20 cellular contexts compared by ENCODE assay signal in genomic region chr4:147834480-147834879, GRCh38.
DNase-seq lines count a peak whose midpoint lies in the region; ATAC-seq and TF ChIP-seq lines count a peak whose summit lies in the region.
"Had no signal": no experiment of that assay in that cellular context is flagged by ENCODE, and none has a peak within 500 bp of the region (broad histone marks: within the 10 kb centered on the region; RNA-seq: fewer than 3 reads in every experiment).

No MANE protein-coding gene starts in this region.

- H3K4me2 ChIP-seq in PC-3 (ENCODE audit: low read length), result no peak overlapping the region

- no peak for TF ChIP-seq POLR2A in esophagus squamous epithelium (IDR thresholded peaks at IDR 0.05)
- TF ChIP-seq POLR2A in sigmoid colon (IDR thresholded peaks at IDR 0.05), result no peak

- TF ChIP-seq EP300 in sigmoid colon (IDR thresholded peaks at IDR 0.05), result no peak

- ATAC-seq in Right ventricle myocardium superior (ENCODE audit: poor library complexity) (no peak), GM19452 (IDR thresholded peaks at IDR 0.05; ENCODE audit: unreplicated experiment) (no peak), PC-3 (no peak), GM19397 (IDR thresholded peaks at IDR 0.05; ENCODE audit: unreplicated experiment) (no peak)
- ATAC-seq: esophagus mucosa had no signal

- no peak overlapping the region for H3K9ac ChIP-seq in PC-3 (ENCODE audit: low read length)

- intact Hi-C loops in Right ventricle myocardium superior (cut with DNase I) (no loop called here), esophagus squamous epithelium (cut with DNase I) (no loop called here), sigmoid colon (cut with DNase I) (no loop called here), PC-3 (cut with micrococcal nuclease) (loop anchor here (5.0 to 10.0 kb wide), 2 partner anchors 50 to 102 kb away; partner anchors contain the start of gene ARHGAP10)

- H4K20me1 ChIP-seq in PC-3 (ENCODE audit: low read length), result no peaks in the 10 kb centered on the region

- H3K9me2 ChIP-seq in PC-3 (replicated peaks; ENCODE audit: low read length), result no peaks in the 10 kb centered on the region

- no peak for TF ChIP-seq CTCF in right atrium auricular region (IDR thresholded peaks at IDR 0.05)
- TF ChIP-seq CTCF in esophagus squamous epithelium (IDR thresholded peaks at IDR 0.05), result no peak
- no peak for TF ChIP-seq CTCF in sigmoid colon (IDR thresholded peaks at IDR 0.05)
- no peak for TF ChIP-seq CTCF in PC-3 (conservative IDR thresholded peaks at IDR 0.05; ENCODE audit: low read depth, low read length)

- peaks cover 9% of the 10 kb centered on the region for H3F3A ChIP-seq in PC-3 (ENCODE audit: low read length, unreplicated experiment)

- H2AFZ ChIP-seq in PC-3 (ENCODE audit: low read length), result no peak overlapping the region

- WGBS in esophagus squamous epithelium, 2 donors, result 78 to 94% methylated on average over 3 of the region's 3 CpGs
- 87 to 96% methylated on average over 3 of the region's 3 CpGs for WGBS in sigmoid colon, 2 donors

- peak overlapping the region; percentile 53 to 92 for H3K27ac ChIP-seq in right atrium auricular region
- H3K27ac ChIP-seq in esophagus squamous epithelium, result peak overlapping the region in 3 of 4 donors; percentile 65 to 93 (median 66)
- H3K27ac ChIP-seq in sigmoid colon, result peak overlapping the region; percentile 80 to 96 (median 91)
- no peak overlapping the region for H3K27ac ChIP-seq in PC-3 (ENCODE audit: low read length)
- H3K27ac ChIP-seq: SJCRH30 had no signal

- POLR2A ChIA-PET in PC-3 (lab: Charles Lee; ENCODE audit: unreplicated experiment), result no interaction called here

- peaks cover 0 to 55% of the 10 kb centered on the region in 2 donors for H3K4me1 ChIP-seq in right atrium auricular region
- H3K4me1 ChIP-seq in esophagus squamous epithelium, result peaks cover 12 to 61% (median 31%) of the 10 kb centered on the region in 3 donors
- peaks cover 8 to 74% (median 60%) of the 10 kb centered on the region in 4 donors for H3K4me1 ChIP-seq in sigmoid colon
- H3K4me1 ChIP-seq in PC-3 (ENCODE audit: insufficient read depth, low read length), result peaks cover 31% of the 10 kb centered on the region

- H3K9me3 ChIP-seq in right atrium auricular region (no peaks in the 10 kb centered on the region), esophagus squamous epithelium (peaks cover 0 to 6% (median 0%) of the 10 kb centered on the region in 3 donors), sigmoid colon (no peaks in the 10 kb centered on the region), PC-3 (ENCODE audit: low read length) (no peaks in the 10 kb centered on the region)
- H3K9me3 ChIP-seq: SJCRH30 had no signal

- CTCF ChIA-PET in PC-3 (lab: Charles Lee), result no interaction called here

- no peaks in the 10 kb centered on the region for H3K79me2 ChIP-seq in PC-3 (ENCODE audit: low read length)

- H3K27me3 ChIP-seq in right atrium auricular region, result no peaks in the 10 kb centered on the region
- no peaks in the 10 kb centered on the region for H3K27me3 ChIP-seq in esophagus squamous epithelium
- H3K27me3 ChIP-seq in sigmoid colon, result no peaks in the 10 kb centered on the region
- H3K27me3 ChIP-seq in PC-3 (ENCODE audit: low read length), result no peaks in the 10 kb centered on the region
- H3K27me3 ChIP-seq: SJCRH30 had no signal

- BruUV-seq in PC-3 (replicated peaks; lab: Mats Ljungman, UMichigan), result no TSS peak

- H3K4me3 ChIP-seq in right atrium auricular region, result no peak overlapping the region
- H3K4me3 ChIP-seq in esophagus squamous epithelium, result no peak overlapping the region
- no peak overlapping the region for H3K4me3 ChIP-seq in sigmoid colon
- no peak overlapping the region for H3K4me3 ChIP-seq in PC-3 (ENCODE audit: low read length)
- H3K4me3 ChIP-seq: SJCRH30 had no signal

- DNase-seq in right atrium auricular region (ENCODE audit: low spot score), result no peak
- DNase-seq in Right ventricle myocardium superior, result no peak
- no peak for DNase-seq in esophagus squamous epithelium (lab: John Stamatoyannopoulos, UW)
- no peak for DNase-seq in sigmoid colon
- no peak for DNase-seq in DMS79 (lab: John Stamatoyannopoulos, UW)
- no peak for DNase-seq in PC-3
- DNase-seq: activated CD4-positive, alpha-beta T cell treated with anti-CD3 and anti-CD28 coated beads, Interleukin-2, amount 50 U/mL, for 48 hours; activated naive CD4-positive, alpha-beta T cell treated with anti-CD3 and anti-CD28 coated beads, Interleukin-2, amount 10 ng/mL, durations not matched to agents 7 days and 5 days; CD8-positive, alpha-beta memory T cell; cortex of kidney; DMS153; endodermal cell; foreskin melanocyte; NCI-H1417 treated with DMSO at 0.1 percent for 48 hours; NCI-H2081; NCI-H226; SJCRH30 had no signal

- H3K36me3 ChIP-seq in right atrium auricular region, result no peaks in the 10 kb centered on the region
- peaks cover 0 to 5% (median 0%) of the 10 kb centered on the region in 3 donors for H3K36me3 ChIP-seq in esophagus squamous epithelium
- H3K36me3 ChIP-seq in sigmoid colon, result no peaks in the 10 kb centered on the region
- H3K36me3 ChIP-seq in PC-3 (ENCODE audit: low read depth, low read length), result no peaks in the 10 kb centered on the region
- H3K36me3 ChIP-seq: SJCRH30 had no signal
